ENCODE assay signal across 8 cellular contexts in genomic region chr22:19757140-19757984, GRCh38. TPM values are rescaled to one million over a fixed set of nuclear protein-coding genes. Genes with fewer than 3 reads are reported as not detected.
DNase-seq lines count a peak whose midpoint lies in the region; ATAC-seq, FAIRE-seq and TF ChIP-seq lines count a peak whose summit lies in the region.

No MANE protein-coding gene starts in this region.

- H3K4me1 Mint-ChIP-seq in MCF 10A (ENCODE audit: insufficient read depth, unreplicated experiment): peaks cover 9% of the 10 kb centered on the region
- H3K4me1 Mint-ChIP-seq in T-cell: peaks cover 31 to 38% (median 35%) of the 10 kb centered on the region in 3 donors

- no peaks in the 10 kb centered on the region for H3K9me3 ChIP-seq in breast epithelium

- H3K4me3 ChIP-seq in breast epithelium: peak overlapping the region; percentile 22 to 68 (median 41)

- H3K27me3 Mint-ChIP-seq in MCF 10A (ENCODE audit: insufficient read depth, unreplicated experiment) (peaks cover 27% of the 10 kb centered on the region), T-cell (peaks cover 45 to 63% of the 10 kb centered on the region in 2 donors)

- H3K9me3 Mint-ChIP-seq in MCF 10A (ENCODE audit: unreplicated experiment) (no peaks in the 10 kb centered on the region), T-cell (no peaks in the 10 kb centered on the region)

- DNase-seq in breast epithelium (ENCODE audit: low spot score in 2 of 2) (no peak), MCF 10A (ENCODE audit: unreplicated experiment) (no peak), T-cell (no peak), left colon (peak in 1 of 2 donors; percentile 18), urothelium cell line (ENCODE audit: low spot score) (no peak), glomerular visceral epithelial cell (ENCODE audit: extremely low spot score) (no peak)

- intact Hi-C loops in breast epithelium (cut with DNase I; ENCODE audit: low total_unique reads) (no loop called here), MCF 10A (cut with micrococcal nuclease) (no loop called here), left colon (cut with DNase I, micrococcal nuclease) (no loop called here)

- no peak for TF ChIP-seq POLR2A in breast epithelium (IDR thresholded peaks at IDR 0.05)

- TF ChIP-seq CTCF in breast epithelium (IDR thresholded peaks at IDR 0.05) (no peak), MCF 10A (IDR thresholded peaks at IDR 0.05; ENCODE audit: unreplicated experiment) (no peak)

- H3K27me3 ChIP-seq in breast epithelium: peaks cover 9 to 52% of the 10 kb centered on the region in 2 donors

- peaks cover 5 to 12% of the 10 kb centered on the region in 2 donors for H3K4me1 ChIP-seq in breast epithelium

- H3K27ac Mint-ChIP-seq in MCF 10A (ENCODE audit: low read depth, unreplicated experiment): no peak overlapping the region
- H3K27ac Mint-ChIP-seq in T-cell: no peak overlapping the region

- no TSS peak for BruUV-seq in MCF 10A (replicated peaks; lab: Mats Ljungman, UMichigan)

- no peak overlapping the region for H3K27ac ChIP-seq in breast epithelium

- H3K36me3 Mint-ChIP-seq in MCF 10A (ENCODE audit: insufficient read depth, unreplicated experiment): peaks cover 6% of the 10 kb centered on the region
- H3K36me3 Mint-ChIP-seq in T-cell: no peaks in the 10 kb centered on the region

- POLR2A ChIA-PET in MCF 10A (lab: Yijun Ruan, JAX) (interaction anchor here (0.8 to 1.4 kb wide), 5 partner anchors 91 to 134 kb away, joined by 3 to 7 read pairs (median 4); partner anchors contain the start of genes GNB1L and RTL10), T-cell (lab: Charles Lee) (no interaction called here)

- no peak for ATAC-seq in T-cell (replicated peaks in 1 of 4)
- ATAC-seq in left colon: peak; percentile 32
- ATAC-seq in HG03025 (IDR thresholded peaks at IDR 0.05; ENCODE audit: low FRiP score, unreplicated experiment): no peak
- ATAC-seq in HG03460 (IDR thresholded peaks at IDR 0.05; ENCODE audit: unreplicated experiment): no peak

- CTCF ChIA-PET in MCF 10A (lab: Yijun Ruan, JAX): interaction anchor here (0.5 to 2.2 kb wide), 20 partner anchors 26 to 201 kb away, joined by 3 to 17 read pairs (median 5); no protein-coding TSS in a partner anchor
- CTCF ChIA-PET in T-cell (lab: Charles Lee): interaction anchor here in 1 of 2 donors (1.2 kb wide), 1 partner anchor 153 kb away, joined by 11 read pairs; no protein-coding TSS in a partner anchor

- no peaks in the 10 kb centered on the region for H3K36me3 ChIP-seq in breast epithelium

- peak; percentile 77 for FAIRE-seq in urothelium cell line (lab: Jason Lieb, UNC)

- H3K4me3 Mint-ChIP-seq in MCF 10A (ENCODE audit: unreplicated experiment) (no peak overlapping the region), T-cell (peak overlapping the region; percentile 66 to 80 (median 69))

RNA-seq across cellular contexts. Expression of gene TBX1, which starts 3.2 kb away (rescaled TPM):
- total RNA-seq in breast epithelium (1 to 10 TPM in 2 of 3 donors, under 1 TPM in 1; 0.96 to 9.2 (median 2.9) TPM), MCF 10A (2022) (not detected in 2 replicates), T-cell (under 1 TPM in 1 of 5 donors, not detected in 4; 0.20 TPM), left colon (1 to 10 TPM; 1.6 to 1.9 TPM)

RNA-seq across cellular contexts. Expression of gene GP1BB, which starts 34.0 kb away (rescaled TPM):
- total RNA-seq in breast epithelium (1 to 10 TPM; 1.3 to 6.2 (median 2.9) TPM), MCF 10A (2022) (0.37 and 0.83 TPM in 2 replicates), T-cell (1 to 10 TPM in 1 of 5 donors, under 1 TPM in 4; 0.19 to 2.1 (median 0.36) TPM), left colon (under 1 TPM in 1 of 2 donors, not detected in 1; 0.40 TPM)

RNA-seq across cellular contexts. Expression of gene SEPTIN5, which starts 43.1 kb away (rescaled TPM):
- total RNA-seq in breast epithelium (10 to 100 TPM in 2 of 3 donors, 1 to 10 TPM in 1; 5.4 to 33.8 (median 18.4) TPM), MCF 10A (2022) (2.0 and 3.5 TPM in 2 replicates), T-cell (1 to 10 TPM in 3 of 5 donors, under 1 TPM in 2; 0.33 to 3.2 (median 1.2) TPM), left colon (1 to 10 TPM; 4.4 to 4.6 TPM)
